In the genomic region with DNA sequence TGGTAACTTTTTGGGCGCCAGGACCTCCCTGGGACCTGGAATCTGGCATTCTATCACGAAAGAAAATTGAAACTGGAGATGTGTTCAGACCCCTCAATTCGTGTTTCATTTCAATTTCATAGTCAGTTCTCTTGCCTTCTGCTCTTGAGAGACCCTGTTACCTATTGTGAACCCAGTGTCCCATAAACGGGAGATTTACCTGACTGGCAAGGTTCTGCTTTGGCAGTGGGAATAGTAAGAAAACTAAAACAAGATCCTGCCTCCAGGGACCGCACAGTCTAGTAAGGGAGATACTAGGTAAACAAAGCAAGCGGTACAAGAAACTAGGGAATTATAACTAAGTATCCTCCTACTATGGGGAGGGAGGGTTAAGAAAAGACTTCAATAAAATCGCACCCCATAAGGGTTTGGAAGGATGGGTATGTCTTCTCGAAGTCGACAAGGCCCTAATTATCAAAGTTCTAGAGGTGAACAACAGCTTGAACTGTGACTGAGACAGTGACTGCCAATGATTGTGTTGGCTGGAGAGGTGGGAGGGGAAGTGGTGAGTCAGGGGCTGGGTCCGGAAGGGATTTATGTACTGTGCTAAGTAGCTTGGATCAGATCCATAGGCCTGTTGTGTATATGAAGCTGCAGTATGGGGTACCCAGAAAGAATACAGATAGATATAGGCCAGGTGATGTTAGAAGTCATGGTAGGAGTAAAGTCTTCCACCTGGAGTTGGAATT, we compare ENCODE assay signal across 1 cellular context.
TF ChIP-seq lines count a peak whose summit lies in the region.

No MANE protein-coding gene starts in this region.

TF ChIP-seq in HepG2, 621 proteins besides CTCF, POLR2A, EP300 and RAD21 (continued from another document):
- TF ChIP-seq FOXP4 (CRISPR knock-in tag; IDR thresholded peaks at IDR 0.05) (peak; percentile 70), ATF3 (CRISPR knock-in tag; IDR thresholded peaks at IDR 0.05) (peak; percentile 39; the same call in 1 of the 2 replicates), SP1 (IDR thresholded peaks at IDR 0.05) (no peak), SP1 (CRISPR knock-in tag; IDR thresholded peaks at IDR 0.05) (0 out of 2 replicates have a peak, but pooled peaks have one; percentile 18), DR1 (CRISPR knock-in tag; IDR thresholded peaks at IDR 0.05) (no peak), NR1H2 (CRISPR knock-in tag; IDR thresholded peaks at IDR 0.05; ENCODE audit: borderline replicate concordance, low read depth) (no peak), LCORL (IDR thresholded peaks at IDR 0.05) (no peak), LCORL (CRISPR knock-in tag; IDR thresholded peaks at IDR 0.05) (no peak), GFI1 (CRISPR knock-in tag; IDR thresholded peaks at IDR 0.05; ENCODE audit: borderline replicate concordance) (0 out of 2 replicates have a peak, but pooled peaks have one; percentile 23), ZNF225 (CRISPR knock-in tag; IDR thresholded peaks at IDR 0.05) (0 out of 2 replicates have a peak, but pooled peaks have one; percentile 4), JUN (CRISPR knock-in tag; IDR thresholded peaks at IDR 0.05) (peak; percentile 60; the same call in 1 of the 2 replicates), TGIF2 (CRISPR knock-in tag; IDR thresholded peaks at IDR 0.05) (no peak), SALL1 (CRISPR knock-in tag; IDR thresholded peaks at IDR 0.05) (peak; percentile 80), FOSL1 (CRISPR knock-in tag; IDR thresholded peaks at IDR 0.05; ENCODE audit: borderline replicate concordance) (peak; percentile 74; the same call in 1 of the 2 replicates)
- TF ChIP-seq, protein P1, sequence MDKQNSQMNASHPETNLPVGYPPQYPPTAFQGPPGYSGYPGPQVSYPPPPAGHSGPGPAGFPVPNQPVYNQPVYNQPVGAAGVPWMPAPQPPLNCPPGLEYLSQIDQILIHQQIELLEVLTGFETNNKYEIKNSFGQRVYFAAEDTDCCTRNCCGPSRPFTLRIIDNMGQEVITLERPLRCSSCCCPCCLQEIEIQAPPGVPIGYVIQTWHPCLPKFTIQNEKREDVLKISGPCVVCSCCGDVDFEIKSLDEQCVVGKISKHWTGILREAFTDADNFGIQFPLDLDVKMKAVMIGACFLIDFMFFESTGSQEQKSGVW (CRISPR knock-in tag; IDR thresholded peaks at IDR 0.05; ENCODE audit: borderline replicate concordance), result no peak
- TF ChIP-seq, protein P2, sequence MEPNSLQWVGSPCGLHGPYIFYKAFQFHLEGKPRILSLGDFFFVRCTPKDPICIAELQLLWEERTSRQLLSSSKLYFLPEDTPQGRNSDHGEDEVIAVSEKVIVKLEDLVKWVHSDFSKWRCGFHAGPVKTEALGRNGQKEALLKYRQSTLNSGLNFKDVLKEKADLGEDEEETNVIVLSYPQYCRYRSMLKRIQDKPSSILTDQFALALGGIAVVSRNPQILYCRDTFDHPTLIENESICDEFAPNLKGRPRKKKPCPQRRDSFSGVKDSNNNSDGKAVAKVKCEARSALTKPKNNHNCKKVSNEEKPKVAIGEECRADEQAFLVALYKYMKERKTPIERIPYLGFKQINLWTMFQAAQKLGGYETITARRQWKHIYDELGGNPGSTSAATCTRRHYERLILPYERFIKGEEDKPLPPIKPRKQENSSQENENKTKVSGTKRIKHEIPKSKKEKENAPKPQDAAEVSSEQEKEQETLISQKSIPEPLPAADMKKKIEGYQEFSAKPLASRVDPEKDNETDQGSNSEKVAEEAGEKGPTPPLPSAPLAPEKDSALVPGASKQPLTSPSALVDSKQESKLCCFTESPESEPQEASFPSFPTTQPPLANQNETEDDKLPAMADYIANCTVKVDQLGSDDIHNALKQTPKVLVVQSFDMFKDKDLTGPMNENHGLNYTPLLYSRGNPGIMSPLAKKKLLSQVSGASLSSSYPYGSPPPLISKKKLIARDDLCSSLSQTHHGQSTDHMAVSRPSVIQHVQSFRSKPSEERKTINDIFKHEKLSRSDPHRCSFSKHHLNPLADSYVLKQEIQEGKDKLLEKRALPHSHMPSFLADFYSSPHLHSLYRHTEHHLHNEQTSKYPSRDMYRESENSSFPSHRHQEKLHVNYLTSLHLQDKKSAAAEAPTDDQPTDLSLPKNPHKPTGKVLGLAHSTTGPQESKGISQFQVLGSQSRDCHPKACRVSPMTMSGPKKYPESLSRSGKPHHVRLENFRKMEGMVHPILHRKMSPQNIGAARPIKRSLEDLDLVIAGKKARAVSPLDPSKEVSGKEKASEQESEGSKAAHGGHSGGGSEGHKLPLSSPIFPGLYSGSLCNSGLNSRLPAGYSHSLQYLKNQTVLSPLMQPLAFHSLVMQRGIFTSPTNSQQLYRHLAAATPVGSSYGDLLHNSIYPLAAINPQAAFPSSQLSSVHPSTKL (CRISPR knock-in tag; IDR thresholded peaks at IDR 0.05), result peak; percentile 87
